Comparison of ENCODE assay signal across 13 cellular contexts in the genomic region with DNA sequence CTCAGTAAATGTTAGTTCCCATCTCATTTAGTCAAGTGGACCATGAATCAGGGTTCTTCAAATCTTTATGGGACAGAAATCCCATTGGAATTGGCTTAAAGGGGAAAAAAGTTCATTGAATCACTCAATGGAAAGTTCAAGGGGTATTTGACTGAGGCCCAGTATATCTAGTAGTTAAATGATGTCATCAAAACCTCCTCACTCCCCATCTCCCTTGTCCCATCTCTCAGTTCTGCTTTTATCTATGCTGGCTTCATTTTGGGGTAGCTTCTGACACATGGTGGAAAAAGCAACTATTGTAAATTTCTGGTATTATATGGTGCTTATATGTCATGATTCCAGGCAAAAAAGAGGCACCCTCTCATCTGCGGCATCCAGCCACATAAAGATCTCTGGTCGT. TPM values are rescaled to one million over a fixed set of nuclear protein-coding genes. Genes with fewer than 3 reads are reported as not detected.
DNase-seq lines count a peak whose midpoint lies in the region; ATAC-seq, FAIRE-seq and TF ChIP-seq lines count a peak whose summit lies in the region.
"Had no signal": no experiment of that assay in that cellular context is flagged by ENCODE, and none has a peak within 500 bp of the region (broad histone marks: within the 10 kb centered on the region; RNA-seq: fewer than 3 reads in every experiment).

No MANE protein-coding gene starts in this region.

- H3K4me3 Mint-ChIP-seq in activated T-helper 17 cell treated with anti-CD3 and anti-CD28 coated beads, Interleukin-2, amount 50 U/mL, for 72 hours = no peak overlapping the region
- H3K4me3 Mint-ChIP-seq: activated naive CD4-positive, alpha-beta T cell treated with anti-CD3 and anti-CD28 coated beads for 36 hours; natural killer cell treated with Interleukin-12 subunit alpha and Interleukin-12 subunit beta and Interleukin-15 and Interleukin-18, amount 100 ng/mL, for 72 hours had no signal

- peak; percentile 41 for FAIRE-seq in GM12891 (lab: Jason Lieb, UNC)
- FAIRE-seq: G401.6, islet of Langerhans had no signal

- no peaks in the 10 kb centered on the region for H3K36me3 Mint-ChIP-seq in activated T-helper 17 cell treated with anti-CD3 and anti-CD28 coated beads, Interleukin-2, amount 50 U/mL, for 72 hours (ENCODE audit: low read depth)
- H3K36me3 Mint-ChIP-seq: natural killer cell treated with Interleukin-12 subunit alpha and Interleukin-12 subunit beta and Interleukin-15 and Interleukin-18, amount 100 ng/mL, for 72 hours had no signal

- no peak for TF ChIP-seq POLR2A in GM12891 (IDR thresholded peaks at IDR 0.05; ENCODE audit: low read depth, low read length)

- ATAC-seq in GM19397 (IDR thresholded peaks at IDR 0.05; ENCODE audit: unreplicated experiment) = peak; percentile 70
- ATAC-seq in HG02763 (IDR thresholded peaks at IDR 0.05; ENCODE audit: unreplicated experiment) = peak; percentile 89
- peak; percentile 89 for ATAC-seq in HG03469 (IDR thresholded peaks at IDR 0.05; ENCODE audit: unreplicated experiment)
- ATAC-seq in activated T-helper 17 cell treated with anti-CD3 and anti-CD28 coated beads, Interleukin-2, amount 50 U/mL, for 72 hours (replicated peaks) = no peak
- ATAC-seq: natural killer cell treated with Interleukin-12 subunit alpha and Interleukin-12 subunit beta and Interleukin-15 and Interleukin-18, amount 100 ng/mL, for 72 hours had no signal

- H3K27me3 Mint-ChIP-seq in activated T-helper 17 cell treated with anti-CD3 and anti-CD28 coated beads, Interleukin-2, amount 50 U/mL, for 72 hours = no peaks in the 10 kb centered on the region
- H3K27me3 Mint-ChIP-seq: natural killer cell treated with Interleukin-12 subunit alpha and Interleukin-12 subunit beta and Interleukin-15 and Interleukin-18, amount 100 ng/mL, for 72 hours had no signal

- H3K9me3 Mint-ChIP-seq in activated T-helper 17 cell treated with anti-CD3 and anti-CD28 coated beads, Interleukin-2, amount 50 U/mL, for 72 hours = no peaks in the 10 kb centered on the region
- H3K9me3 Mint-ChIP-seq: activated naive CD4-positive, alpha-beta T cell treated with anti-CD3 and anti-CD28 coated beads for 36 hours; natural killer cell treated with Interleukin-12 subunit alpha and Interleukin-12 subunit beta and Interleukin-15 and Interleukin-18, amount 100 ng/mL, for 72 hours had no signal

- peak; percentile 11 for DNase-seq in GM12891 (ENCODE audit: insufficient read length, low spot score)
- DNase-seq in midbrain (lab: John Stamatoyannopoulos, UW) = no peak
- DNase-seq in GDM1 (lab: John Stamatoyannopoulos, UW) = no peak
- DNase-seq in NCI-H345 treated with DMSO at 0.1 percent for 48 hours (lab: John Stamatoyannopoulos, UW; ENCODE audit: unreplicated experiment) = no peak
- DNase-seq: activated naive CD4-positive, alpha-beta T cell treated with anti-CD3 and anti-CD28 coated beads for 36 hours; NCI-H446 had no signal

- peaks cover 25% of the 10 kb centered on the region for H3K4me1 Mint-ChIP-seq in activated T-helper 17 cell treated with anti-CD3 and anti-CD28 coated beads, Interleukin-2, amount 50 U/mL, for 72 hours

- H3K27ac Mint-ChIP-seq in activated T-helper 17 cell treated with anti-CD3 and anti-CD28 coated beads, Interleukin-2, amount 50 U/mL, for 72 hours = no peak overlapping the region
- H3K27ac Mint-ChIP-seq: activated naive CD4-positive, alpha-beta T cell treated with anti-CD3 and anti-CD28 coated beads for 36 hours had no signal

TF ChIP-seq in GM12891, 5 proteins besides CTCF, POLR2A, EP300 and RAD21:
- peak; percentile 97 for TF ChIP-seq SPI1 (IDR thresholded peaks at IDR 0.05; ENCODE audit: low read depth, low read length)
- no peak for TF ChIP-seq TAF1 (IDR thresholded peaks at IDR 0.05; ENCODE audit: low read depth, low read length)
- no peak for TF ChIP-seq POU2F2 (IDR thresholded peaks at IDR 0.05; ENCODE audit: low read depth, low read length)

RNA-seq across cellular contexts. Expression of a gene that starts 51.9 kb away (rescaled TPM):
- 6.7 TPM for polyA plus RNA-seq in GM12891 (2012; ENCODE audit: low read depth, missing spikeins)
- total RNA-seq in activated T-helper 17 cell treated with anti-CD3 and anti-CD28 coated beads, Interleukin-2, amount 50 U/mL, for 72 hours = 10 to 100 TPM; 10.5 to 13.8 TPM
